Comparison of ENCODE assay signal across 8 cellular contexts in the genomic region with DNA sequence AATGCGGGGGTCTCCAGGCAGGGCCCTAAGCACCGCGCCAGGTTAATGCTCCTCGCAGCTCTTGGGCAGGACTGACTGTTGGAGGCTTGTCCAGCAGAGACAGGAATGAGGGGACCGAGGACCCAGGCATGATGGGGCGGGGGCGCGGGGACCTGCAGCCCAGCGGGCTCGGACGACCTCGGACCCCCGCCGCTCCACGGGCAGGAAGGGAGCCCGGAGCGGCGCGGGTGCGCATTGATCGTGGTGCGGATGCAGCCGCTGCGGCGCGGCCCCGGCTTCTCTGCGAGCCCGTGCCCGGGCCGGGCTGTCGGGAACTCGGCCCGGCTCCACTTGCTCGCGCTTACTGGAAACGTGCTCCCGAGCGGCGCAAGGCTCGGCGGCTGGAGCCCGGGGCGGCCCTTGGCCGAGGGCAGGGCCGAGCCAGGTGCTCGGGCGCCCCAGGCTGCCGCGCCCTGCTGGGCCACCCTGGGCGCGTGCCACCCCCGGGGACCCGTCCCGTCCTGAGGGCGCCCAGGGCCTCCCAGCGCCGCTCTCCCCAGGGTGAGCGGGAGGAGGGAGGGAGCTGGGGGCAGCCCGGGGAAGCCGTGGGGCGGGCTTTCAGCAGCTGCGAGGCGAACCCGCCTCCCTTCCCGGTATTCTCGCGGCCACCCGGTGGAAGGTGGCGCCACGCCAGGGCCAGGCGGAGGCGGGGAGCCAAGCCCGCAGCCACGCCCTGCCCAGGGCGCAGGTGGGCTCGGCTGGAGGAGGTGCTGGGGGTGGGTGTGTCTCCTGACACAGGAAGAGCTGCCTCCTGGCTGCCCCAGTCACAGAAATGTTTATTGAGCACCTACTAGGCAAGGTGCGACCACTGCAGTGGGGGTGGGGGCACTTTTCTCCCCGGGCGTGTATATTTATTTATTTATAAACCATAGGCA. TPM values are rescaled to one million over a fixed set of nuclear protein-coding genes. Genes with fewer than 3 reads are reported as not detected.
A peak's percentile ranks its signal among the peaks of the same experiment; 100 is the strongest.
DNase-seq lines count a peak whose midpoint lies in the region; ATAC-seq and TF ChIP-seq lines count a peak whose summit lies in the region.

No MANE protein-coding gene starts in this region.

- POLR2A ChIA-PET in AG04450 (lab: Yijun Ruan, JAX) = interaction anchor here (0.6 to 3.5 kb wide), 4 partner anchors 20 to 65 kb away, joined by 3 to 32 read pairs (median 3); partner anchors contain the start of gene SOCS3

- no peak overlapping the region for H3K27ac ChIP-seq in AG04450 (ENCODE audit: low read depth, low read length)

- no peaks in the 10 kb centered on the region for H3K9me3 ChIP-seq in AG04450 (ENCODE audit: control insufficient read depth, insufficient read depth, low read length)

- CTCF ChIA-PET in AG04450 (lab: Charles Lee) = interaction anchor here (0.6 kb wide), 3 partner anchors 26 to 104 kb away, joined by 3 to 5 read pairs (median 5); no protein-coding TSS in a partner anchor

- no peaks in the 10 kb centered on the region for H3K27me3 ChIP-seq in AG04450 (ENCODE audit: control insufficient read depth, insufficient read depth, low read length)

- ATAC-seq in GM21423 (IDR thresholded peaks at IDR 0.05; ENCODE audit: unreplicated experiment) (peak; percentile 33), HG03565 (IDR thresholded peaks at IDR 0.05; ENCODE audit: unreplicated experiment) (no peak)
- ATAC-seq in activated CD4-positive, CD25-positive, alpha-beta regulatory T cell treated with anti-CD3 and anti-CD28 coated beads, Interleukin-2, amount 50 U/mL, for 24 hours = peak; percentile 58 to 60

- TF ChIP-seq CTCF in AG04450 (IDR thresholded peaks at IDR 0.05; ENCODE audit: low read depth, low read length) = no peak

- DNase-seq in AG04450 (ENCODE audit: low read depth, low spot score) (no peak), NCI-H2107 treated with DMSO at 0.1 percent for 48 hours (lab: John Stamatoyannopoulos, UW; ENCODE audit: unreplicated experiment) (peak; percentile 56), cerebellar cortex (ENCODE audit: low spot score) (peak; percentile 61), left kidney (ENCODE audit: low read depth, low spot score) (peak; percentile 91)
- peak; percentile 67 to 70 for DNase-seq in stimulated activated CD4-positive, alpha-beta T cell treated with anti-CD3 and anti-CD28 coated beads, Interleukin-4, amount 100 ng/mL, for 48 hours (ENCODE audit: low read depth in 2 of 2)

- peak overlapping the region; percentile 44 for H3K4me3 ChIP-seq in AG04450 (ENCODE audit: low read depth, low read length)

RNA-seq across cellular contexts. Expression of gene SOCS3, which starts 45.9 kb away (rescaled TPM):
- polyA plus RNA-seq in AG04450 (2011; rRNA removed) = 15.3 and 21.0 TPM in 2 replicates
- 40.1 and 42.9 TPM in 2 replicates for polyA minus RNA-seq in AG04450 (2011; rRNA and poly(A)+ RNA removed)
